8 cellular contexts compared by ENCODE assay signal in the genomic region with DNA sequence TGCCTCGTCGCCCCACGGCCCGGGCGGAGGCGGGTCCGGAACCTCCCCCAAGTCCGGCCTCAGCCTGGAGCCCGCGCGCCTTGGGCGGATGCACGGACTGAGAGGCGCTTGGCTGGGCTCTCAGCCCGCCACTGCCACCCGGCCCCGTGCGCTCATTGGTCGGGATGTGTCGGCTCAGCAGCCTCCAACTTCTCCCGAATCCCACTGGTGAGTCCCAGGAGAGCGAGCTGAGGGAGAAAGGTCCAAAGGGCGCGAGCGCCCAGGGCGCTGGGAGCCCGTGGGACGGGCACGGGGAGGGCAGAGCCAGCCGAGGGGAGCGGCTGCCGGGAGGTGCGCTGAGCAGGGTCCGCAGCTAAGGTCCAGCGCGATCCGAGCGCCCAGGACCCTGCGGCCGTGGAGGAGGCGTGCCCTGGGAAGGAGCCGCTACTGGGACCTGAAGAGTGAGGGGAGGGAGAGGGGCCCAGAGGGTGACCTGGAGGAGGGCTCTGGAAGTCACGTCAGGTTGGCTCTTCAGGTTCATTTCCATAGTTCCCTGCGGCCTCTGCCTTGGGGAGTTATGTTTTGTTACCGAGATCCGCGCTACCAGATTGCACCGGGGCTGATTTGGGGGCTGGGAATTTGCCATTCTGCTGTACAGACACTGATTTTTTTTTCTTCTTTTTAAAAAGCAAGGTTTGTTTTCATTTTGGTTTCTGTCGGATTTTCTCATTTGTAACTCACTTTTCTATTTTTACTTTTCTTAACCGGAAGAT. TPM values are rescaled to one million over a fixed set of nuclear protein-coding genes. Genes with fewer than 3 reads are reported as not detected.
DNase-seq lines count a peak whose midpoint lies in the region; ATAC-seq and TF ChIP-seq lines count a peak whose summit lies in the region.

A gene (plus strand): TSS at position 525 of the 752 bp plus-strand sequence. CDS start 3,849 bp downstream, outside the sequence.

- H3K27ac ChIP-seq in CD8-positive, alpha-beta T cell (ENCODE audit: low read depth, low read length), result no peak within 1 kb of the TSS
- H3K27ac ChIP-seq in gastrocnemius medialis, result peak within 1 kb of the TSS; percentile 60 to 87 (median 82)

- no peaks in the 10 kb centered on the region for H3K9me3 ChIP-seq in CD8-positive, alpha-beta T cell (ENCODE audit: low read length)
- H3K9me3 ChIP-seq in gastrocnemius medialis, result no peaks in the 10 kb centered on the region

- H3K27me3 ChIP-seq in CD8-positive, alpha-beta T cell (ENCODE audit: insufficient read depth, low read length), result no peaks in the 10 kb centered on the region
- peaks cover 0 to 6% (median 0%) of the 10 kb centered on the region in 3 donors for H3K27me3 ChIP-seq in gastrocnemius medialis

- H3K9me3 Mint-ChIP-seq in CD8-positive, alpha-beta T cell, result peaks cover 3% of the 10 kb centered on the region

- no peak within 1 kb of the TSS for H3K27ac Mint-ChIP-seq in CD8-positive, alpha-beta T cell

- no peak for ATAC-seq in CD8-positive, alpha-beta T cell
- ATAC-seq in gastrocnemius medialis (peak; percentile 84 to 87), GM19397 (IDR thresholded peaks at IDR 0.05; ENCODE audit: unreplicated experiment) (no peak)

- CTCF ChIA-PET in CD8-positive, alpha-beta T cell (lab: Charles Lee), result no interaction called here

- H3K4me1 ChIP-seq in CD8-positive, alpha-beta T cell (ENCODE audit: insufficient read depth, low read length), result peaks cover 8% of the 10 kb centered on the region
- H3K4me1 ChIP-seq in gastrocnemius medialis, result peaks cover 0 to 14% of the 10 kb centered on the region in 2 donors

- no peak for TF ChIP-seq CTCF in CD8-positive, alpha-beta T cell (IDR thresholded peaks at IDR 0.05)
- TF ChIP-seq CTCF in astrocyte of the cerebellum (IDR thresholded peaks at IDR 0.05; ENCODE audit: low read depth, low read length, missing control alignments) (no peak), gastrocnemius medialis (IDR thresholded peaks at IDR 0.05 in 4 of 5, conservative IDR thresholded peaks at IDR 0.05 in 1 of 5) (no peak)

- H3K36me3 Mint-ChIP-seq in CD8-positive, alpha-beta T cell, result no peaks in the 10 kb centered on the region

- intact Hi-C loops in CD8-positive, alpha-beta T cell (cut with DNase I, micrococcal nuclease), result loop anchor here in 1 of 2 experiments (10.0 kb wide), 1 partner anchor 245 kb away; no protein-coding TSS in a partner anchor
- intact Hi-C loops in gastrocnemius medialis (cut with DNase I; ENCODE audit: low total_unique reads), result loop anchor here (5.0 kb wide), 2 partner anchors 123 to 237 kb away; no protein-coding TSS in a partner anchor

- H3K36me3 ChIP-seq in CD8-positive, alpha-beta T cell (ENCODE audit: insufficient read depth, low read length), result no peaks in the 10 kb centered on the region
- H3K36me3 ChIP-seq in gastrocnemius medialis, result peaks cover 0 to 12% of the 10 kb centered on the region in 2 donors

- peak within 1 kb of the TSS; percentile 66 for H3K4me3 Mint-ChIP-seq in CD8-positive, alpha-beta T cell

- H3K27me3 Mint-ChIP-seq in CD8-positive, alpha-beta T cell (ENCODE audit: low read depth), result peaks cover 31% of the 10 kb centered on the region

- TF ChIP-seq POLR2A in gastrocnemius medialis (IDR thresholded peaks at IDR 0.05), result peak; percentile 32 to 61

- in situ Hi-C loops in astrocyte of the cerebellum (cut with HindIII; ENCODE audit: low sequenced_read_pairs) (no loop called here), gastrocnemius medialis (cut with MboI; ENCODE audit: low sequenced_read_pairs in 4 of 4) (loop anchor here in 1 of 4 donors (25.0 kb wide), 1 partner anchor 232 kb away; no protein-coding TSS in a partner anchor)

- DNase-seq in CD8-positive, alpha-beta T cell, result no peak
- peak; percentile 87 for DNase-seq in LHCN-M2 (ENCODE audit: low read depth)
- DNase-seq in astrocyte of the cerebellum (ENCODE audit: low read depth), result no peak
- DNase-seq in gastrocnemius medialis, result peak; percentile 56 to 63
- no peak for DNase-seq in CD1c-positive myeloid dendritic cell (ENCODE audit: extremely low spot score)
- no peak for DNase-seq in activated effector memory CD4-positive, alpha-beta T cell treated with anti-CD3 and anti-CD28 coated beads, Interleukin-2, amount 50 U/mL, for 16 hours

- peaks cover 15% of the 10 kb centered on the region for H3K4me1 Mint-ChIP-seq in CD8-positive, alpha-beta T cell (ENCODE audit: low read depth)

- no peak within 1 kb of the TSS for H3K4me3 ChIP-seq in CD8-positive, alpha-beta T cell (ENCODE audit: low read depth, low read length)
- H3K4me3 ChIP-seq in astrocyte of the cerebellum (ENCODE audit: low read depth, low read length) (peak within 1 kb of the TSS; percentile 75), iPS-11a (ENCODE audit: low read depth, low read length) (peak within 1 kb of the TSS; percentile 73), gastrocnemius medialis (peak within 1 kb of the TSS; percentile 69 to 79 (median 77))

- POLR2A ChIA-PET in CD8-positive, alpha-beta T cell (lab: Charles Lee), result no interaction called here

RNA-seq across cellular contexts. Expression of the gene that starts here (rescaled TPM):
- under 1 TPM; 0.81 to 0.86 TPM for total RNA-seq in CD8-positive, alpha-beta T cell
- total RNA-seq in LHCN-M2 (2014; rRNA removed), result 258 and 388 TPM in 2 replicates
- 26.4 TPM for polyA plus RNA-seq in LHCN-M2 (2012)
- 10 to 100 TPM; 40.9 to 95.4 (median 68.0) TPM for total RNA-seq in gastrocnemius medialis

Comparison
In these comparisons a context has a peak if more than half of its experiments do, and no peak if none do; other contexts are left out.
1. RNA of the gene that starts here (total RNA-seq): 258 to 388 TPM in LHCN-M2 and 40.9 to 95.4 TPM in gastrocnemius medialis; 0.81 to 0.86 TPM in CD8-positive, alpha-beta T cell; every median in the first group is over 10 times any median in the second.
2. ATAC-seq: peak in gastrocnemius medialis (2 of 2); none in CD8-positive, alpha-beta T cell (single experiment) and GM19397 (single experiment).
3. DNase-seq: peak in LHCN-M2 (single experiment) and gastrocnemius medialis (2 of 2); none in CD8-positive, alpha-beta T cell (0 of 7), astrocyte of the cerebellum (single experiment), CD1c-positive myeloid dendritic cell (single experiment) and activated effector memory CD4-positive, alpha-beta T cell treated with anti-CD3 and anti-CD28 coated beads, Interleukin-2, amount 50 U/mL, for 16 hours (single experiment).